In the genomic region with DNA sequence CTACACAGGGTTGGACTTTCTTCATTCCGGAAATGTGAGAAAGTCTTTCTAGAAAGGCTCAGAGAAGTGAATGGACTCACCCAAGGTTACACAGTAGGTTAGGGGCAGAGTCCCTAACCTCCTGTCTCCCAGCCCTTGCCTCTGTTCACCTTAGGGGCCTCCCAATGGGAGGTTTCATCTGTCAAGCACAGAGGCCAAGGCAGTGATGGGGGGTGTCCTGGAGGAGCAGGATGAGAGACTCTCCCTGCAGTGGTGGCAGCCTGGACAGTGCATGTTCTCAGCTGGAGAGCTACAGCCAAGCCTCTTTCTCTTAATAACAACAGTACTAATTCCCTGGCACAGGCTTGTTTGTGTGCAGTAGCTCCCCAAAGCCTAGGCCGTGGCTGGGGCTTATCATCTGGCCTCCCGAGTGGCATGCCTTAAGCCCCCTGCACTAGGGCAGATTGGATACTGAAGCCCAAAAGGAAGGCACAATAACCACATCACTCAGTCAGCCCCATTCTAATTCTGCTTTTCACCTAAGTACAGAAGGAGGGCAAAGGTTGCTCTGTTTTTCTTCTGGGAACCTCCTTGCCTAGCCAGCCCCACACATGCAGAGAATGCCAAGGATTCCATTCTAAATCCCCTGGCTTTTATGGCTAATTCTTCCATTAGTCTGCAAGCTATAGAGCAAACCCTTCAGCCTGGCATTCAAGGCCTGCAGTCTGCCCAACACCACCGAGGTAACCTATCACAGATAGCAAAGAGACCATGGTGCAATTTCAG, we compare ENCODE assay signal across 26 cellular contexts. TPM values are rescaled to one million over a fixed set of nuclear protein-coding genes. Genes with fewer than 3 reads are reported as not detected.
DNase-seq lines count a peak whose midpoint lies in the region; ATAC-seq, FAIRE-seq and TF ChIP-seq lines count a peak whose summit lies in the region.
"Had no signal": no experiment of that assay in that cellular context is flagged by ENCODE, and none has a peak within 500 bp of the region (broad histone marks: within the 10 kb centered on the region; RNA-seq: fewer than 3 reads in every experiment).

No MANE protein-coding gene starts in this region.

- no peaks in the 10 kb centered on the region for H3K36me3 Mint-ChIP-seq in activated T-cell treated with anti-CD3 and anti-CD28 coated beads, Interleukin-2, amount 50 U/mL, for 4 hours (ENCODE audit: insufficient read depth)
- H3K36me3 Mint-ChIP-seq: activated CD8-positive, alpha-beta memory T cell treated with anti-CD3 and anti-CD28 coated beads, Interleukin-2, amount 10 ng/mL, durations not matched to agents 7 days and 5 days; activated naive CD8-positive, alpha-beta T cell treated with anti-CD3 and anti-CD28 coated beads for 36 hours; brain; CD8-positive, alpha-beta T cell; T-cell had no signal

- no peak for FAIRE-seq in small intestine (lab: Jason Lieb, UNC)
- FAIRE-seq: GM12878, GM19239, TTC549 had no signal

- H3K9me3 Mint-ChIP-seq in activated T-cell treated with anti-CD3 and anti-CD28 coated beads, Interleukin-2, amount 50 U/mL, for 4 hours, result peaks cover 3% of the 10 kb centered on the region
- H3K9me3 Mint-ChIP-seq: CD8-positive, alpha-beta T cell; effector memory CD8-positive, alpha-beta T cell; T-cell had no signal

- no peaks in the 10 kb centered on the region for H3K36me3 ChIP-seq in WERI-Rb-1
- H3K36me3 ChIP-seq in small intestine (ENCODE audit: control insufficient read depth in 2 of 2, insufficient read depth in 2 of 2, low read length in 2 of 2), result no peaks in the 10 kb centered on the region
- H3K36me3 ChIP-seq in colonic mucosa, result no peaks in the 10 kb centered on the region
- H3K36me3 ChIP-seq: sigmoid colon, suprapubic skin, vagina had no signal

- no peaks in the 10 kb centered on the region for H3K4me1 Mint-ChIP-seq in activated T-cell treated with anti-CD3 and anti-CD28 coated beads, Interleukin-2, amount 50 U/mL, for 4 hours (ENCODE audit: low read depth)
- H3K4me1 Mint-ChIP-seq: activated CD8-positive, alpha-beta memory T cell treated with anti-CD3 and anti-CD28 coated beads, Interleukin-2, amount 10 ng/mL, durations not matched to agents 7 days and 5 days; T-cell had no signal

- no peak overlapping the region for H3K4me3 ChIP-seq in WERI-Rb-1 (ENCODE audit: low read depth, low read length)
- H3K4me3 ChIP-seq in small intestine (ENCODE audit: low read depth in 1 of 2, low read length in 2 of 2), result no peak overlapping the region
- no peak overlapping the region for H3K4me3 ChIP-seq in colonic mucosa
- H3K4me3 ChIP-seq: GM12878, sigmoid colon, suprapubic skin, vagina had no signal

- TF ChIP-seq CTCF in WERI-Rb-1 (IDR thresholded peaks at IDR 0.05; ENCODE audit: low read depth, low read length) (no peak), colonic mucosa (IDR thresholded peaks at IDR 0.05) (no peak)

- H3K4me3 Mint-ChIP-seq in activated T-cell treated with anti-CD3 and anti-CD28 coated beads, Interleukin-2, amount 50 U/mL, for 4 hours, result no peak overlapping the region
- H3K4me3 Mint-ChIP-seq: activated CD8-positive, alpha-beta memory T cell treated with anti-CD3 and anti-CD28 coated beads, Interleukin-2, amount 10 ng/mL, durations not matched to agents 7 days and 5 days; activated naive CD8-positive, alpha-beta T cell treated with anti-CD3 and anti-CD28 coated beads for 36 hours; CD8-positive, alpha-beta T cell; effector memory CD8-positive, alpha-beta T cell; T-cell had no signal

- H3K27ac ChIP-seq in WERI-Rb-1, result no peak overlapping the region
- H3K27ac ChIP-seq in small intestine (ENCODE audit: low read depth in 1 of 2, low read length in 1 of 2), result no peak overlapping the region
- H3K27ac ChIP-seq in colonic mucosa, result no peak overlapping the region
- H3K27ac ChIP-seq: suprapubic skin, vagina had no signal

- intact Hi-C loops in colonic mucosa (cut with DNase I), result no loop called here

- peaks cover 42% of the 10 kb centered on the region for H3K27me3 Mint-ChIP-seq in activated T-cell treated with anti-CD3 and anti-CD28 coated beads, Interleukin-2, amount 50 U/mL, for 4 hours (ENCODE audit: low read depth)

- ATAC-seq in activated T-cell treated with anti-CD3 and anti-CD28 coated beads, Interleukin-2, amount 50 U/mL, for 4 hours, result no peak
- ATAC-seq: activated CD8-positive, alpha-beta memory T cell treated with anti-CD3 and anti-CD28 coated beads, Interleukin-2, amount 10 ng/mL, durations not matched to agents 7 days and 5 days; CD8-positive, alpha-beta T cell; effector memory CD8-positive, alpha-beta T cell; GM12878; T-cell had no signal

- H3K27me3 ChIP-seq in WERI-Rb-1 (ENCODE audit: insufficient read depth, low read depth, severe bottlenecking) (no peaks in the 10 kb centered on the region), small intestine (ENCODE audit: control insufficient read depth in 2 of 2, insufficient read depth in 2 of 2, low read length in 2 of 2) (peaks cover 0 to 9% of the 10 kb centered on the region in 2 donors), colonic mucosa (no peaks in the 10 kb centered on the region)
- H3K27me3 ChIP-seq: sigmoid colon, vagina had no signal

- WGBS in small intestine, 3 donors, result 32 to 60% (median 49%) methylated on average over 4 of the region's 4 CpGs

- H3K9me3 ChIP-seq in WERI-Rb-1 (ENCODE audit: severe bottlenecking), result no peaks in the 10 kb centered on the region
- H3K9me3 ChIP-seq in small intestine (ENCODE audit: control insufficient read depth, low read depth), result no peaks in the 10 kb centered on the region
- H3K9me3 ChIP-seq in colonic mucosa, result no peaks in the 10 kb centered on the region
- H3K9me3 ChIP-seq: sigmoid colon, suprapubic skin had no signal

- H3K4me1 ChIP-seq in small intestine (ENCODE audit: control insufficient read depth in 2 of 2, insufficient read depth in 1 of 2, low read depth in 1 of 2, low read length in 1 of 2), result peaks cover 0 to 3% of the 10 kb centered on the region in 2 donors
- H3K4me1 ChIP-seq in colonic mucosa, result no peaks in the 10 kb centered on the region
- H3K4me1 ChIP-seq: sigmoid colon, suprapubic skin, vagina had no signal

- DNase-seq in ELF-1 (ENCODE audit: low read depth, low spot score) (peak; percentile 71), WERI-Rb-1 (peak; percentile 41), islet precursor cell (peak; percentile 83), small intestine (peak; percentile 54), colonic mucosa (no peak)
- DNase-seq in activated T-cell treated with anti-CD3 and anti-CD28 coated beads, Interleukin-2, amount 50 U/mL, for 4 hours, result no peak
- DNase-seq in activated CD4-positive, alpha-beta T cell treated with anti-CD3 and anti-CD28 coated beads, Interleukin-2, amount 50 U/mL, for 1 hour, result no peak
- DNase-seq: activated CD8-positive, alpha-beta memory T cell treated with anti-CD3 and anti-CD28 coated beads, Interleukin-2, amount 10 ng/mL, durations not matched to agents 7 days and 5 days; activated naive CD8-positive, alpha-beta T cell treated with anti-CD3 and anti-CD28 coated beads for 36 hours; AML-193; CD8-positive, alpha-beta T cell; effector memory CD8-positive, alpha-beta T cell; Karpas-422; mammary epithelial cell; NCI-H187; NCI-H748 treated with DMSO at 0.1 percent for 48 hours; OCI-M1; Right ventricle myocardium superior; sigmoid colon; T-cell had no signal

- H3K9ac ChIP-seq in colonic mucosa (ENCODE audit: low read depth in 2 of 2, low read length in 2 of 2), result no peak overlapping the region

RNA-seq across cellular contexts. Expression of a gene that starts 50.2 kb away (rescaled TPM):
- polyA plus RNA-seq in small intestine, result 10 to 100 TPM; 15.4 to 21.6 (median 19.2) TPM
- 1 to 10 TPM; 7.0 to 8.0 TPM for total RNA-seq in colonic mucosa
- total RNA-seq in activated T-cell treated with anti-CD3 and anti-CD28 coated beads, Interleukin-2, amount 50 U/mL, for 4 hours, result 10 to 100 TPM; 11.3 to 12.6 (median 11.4) TPM

Comparison
In these comparisons a context has a peak if more than half of its experiments do, and no peak if none do; other contexts are left out.
1. DNase-seq: peak in ELF-1 (single experiment), WERI-Rb-1 (single experiment), islet precursor cell (single experiment) and small intestine (single experiment); none in colonic mucosa (single experiment), activated T-cell treated with anti-CD3 and anti-CD28 coated beads, Interleukin-2, amount 50 U/mL, for 4 hours (single experiment) and activated CD4-positive, alpha-beta T cell treated with anti-CD3 and anti-CD28 coated beads, Interleukin-2, amount 50 U/mL, for 1 hour (single experiment).